ENCODE assay signal across 20 cellular contexts in genomic region chr9:20495133-20495532, GRCh38.
"Had no signal": no experiment of that assay in that cellular context is flagged by ENCODE, and none has a peak within 500 bp of the region (broad histone marks: within the 10 kb centered on the region; RNA-seq: fewer than 3 reads in every experiment).

No MANE protein-coding gene starts in this region.

- H3K4me2 ChIP-seq: smooth muscle cell had no signal

- H3K36me3 Mint-ChIP-seq: natural killer cell had no signal

- H3K9me3 Mint-ChIP-seq: effector memory CD8-positive, alpha-beta T cell; natural killer cell; stimulated activated naive CD8-positive, alpha-beta T cell treated with anti-CD3 and anti-CD28 coated beads, Interleukin-15, Interleukin-2, amounts not matched to agents 100 ng/mL and 50 ng/mL, for 24 hours had no signal

- H3K27ac ChIP-seq: epithelial cell of prostate, esophagus squamous epithelium, gastroesophageal sphincter, pancreas, tibial artery, upper lobe of left lung, uterus had no signal

- FAIRE-seq: pancreas had no signal

- H3K4me3 ChIP-seq: esophagus squamous epithelium, gastroesophageal sphincter, pancreas, smooth muscle cell, tibial artery, upper lobe of left lung, uterus had no signal

- H3K27ac Mint-ChIP-seq: effector memory CD8-positive, alpha-beta T cell; natural killer cell; progenitor cell of endocrine pancreas; stimulated activated naive CD8-positive, alpha-beta T cell treated with anti-CD3 and anti-CD28 coated beads, Interleukin-15, Interleukin-2, amounts not matched to agents 100 ng/mL and 50 ng/mL, for 24 hours had no signal

- H3K27me3 ChIP-seq: esophagus squamous epithelium, gastroesophageal sphincter, pancreas, tibial artery, upper lobe of left lung, uterus had no signal

- ATAC-seq: effector memory CD8-positive, alpha-beta T cell; gastroesophageal sphincter; left lobe of liver; natural killer cell; pancreas; right cardiac atrium had no signal

- H3K4me3 Mint-ChIP-seq: effector memory CD8-positive, alpha-beta T cell; natural killer cell; stimulated activated naive CD8-positive, alpha-beta T cell treated with anti-CD3 and anti-CD28 coated beads, Interleukin-15, Interleukin-2, amounts not matched to agents 100 ng/mL and 50 ng/mL, for 24 hours had no signal

- H3K27me3 Mint-ChIP-seq: effector memory CD8-positive, alpha-beta T cell; progenitor cell of endocrine pancreas; stimulated activated naive CD8-positive, alpha-beta T cell treated with anti-CD3 and anti-CD28 coated beads, Interleukin-15, Interleukin-2, amounts not matched to agents 100 ng/mL and 50 ng/mL, for 24 hours had no signal

- H3K9me3 ChIP-seq: esophagus squamous epithelium, gastroesophageal sphincter, pancreas, tibial artery, upper lobe of left lung, uterus had no signal

- H3K36me3 ChIP-seq: esophagus squamous epithelium, gastroesophageal sphincter, pancreas, tibial artery, upper lobe of left lung, uterus had no signal

- DNase-seq: effector memory CD8-positive, alpha-beta T cell; esophagus squamous epithelium; foreskin fibroblast; glutamatergic neuron; islet precursor cell; mammary epithelial cell; natural killer cell; occipital lobe; pancreas; right cardiac atrium; stimulated activated CD4-positive, alpha-beta T cell treated with anti-CD3 and anti-CD28 coated beads, Interleukin-2, amount 100 ng/mL, for 48 hours; tibial artery; upper lobe of left lung; uterus had no signal
